Comparison of ENCODE assay signal across 6 cellular contexts in the genomic region with DNA sequence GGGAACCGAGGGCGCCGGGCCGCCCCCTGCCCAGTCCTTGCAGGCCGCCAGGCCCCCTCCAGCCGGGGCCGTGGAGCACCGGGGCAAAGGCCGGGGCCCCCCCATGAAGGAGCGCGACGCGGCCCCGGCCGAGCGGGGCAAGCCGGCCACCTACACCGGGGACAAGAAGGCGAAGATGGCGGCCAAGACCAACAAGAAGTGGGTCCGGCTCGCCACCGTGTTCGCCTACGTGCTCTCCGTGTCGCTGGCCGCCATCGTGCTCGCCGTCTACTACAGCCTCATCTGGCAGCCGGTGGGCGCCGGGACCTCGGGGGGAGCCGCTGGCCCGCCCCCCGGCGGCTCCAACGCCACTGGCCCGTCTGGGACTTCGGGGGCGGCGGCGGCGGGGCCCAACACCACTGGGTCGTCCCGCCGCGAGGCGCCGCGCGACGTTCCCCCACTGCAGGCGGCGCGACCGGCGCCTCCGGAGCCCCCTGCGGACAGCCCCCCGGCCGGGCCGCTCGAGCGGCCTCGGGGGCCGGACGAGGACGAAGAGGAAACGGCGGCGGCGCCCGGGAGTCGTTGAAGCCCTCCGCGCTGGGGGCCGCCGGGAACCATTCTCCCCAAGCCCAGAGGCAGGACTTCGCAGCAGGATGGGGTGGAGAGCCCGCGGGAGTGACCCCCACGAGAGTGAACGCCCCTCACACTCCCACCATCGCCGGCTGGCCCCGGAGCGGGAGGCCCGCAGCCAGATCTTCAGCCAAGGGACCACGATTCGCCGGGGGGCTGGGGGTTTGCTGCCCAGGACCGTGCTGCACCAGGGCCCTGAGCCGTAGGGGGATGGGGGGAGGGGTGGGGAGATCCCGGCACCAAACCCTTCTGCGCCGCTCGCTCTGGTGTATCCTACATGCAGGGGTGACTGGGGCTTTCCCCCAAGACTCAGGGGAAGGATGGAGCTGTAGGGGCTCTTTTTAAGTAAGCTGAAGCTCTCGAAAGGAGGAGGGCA. TPM values are rescaled to one million over a fixed set of nuclear protein-coding genes. Genes with fewer than 3 reads are reported as not detected.
DNase-seq lines count a peak whose midpoint lies in the region; ATAC-seq and FAIRE-seq lines count a peak whose summit lies in the region.

No MANE protein-coding gene starts in this region.

- POLR2A ChIA-PET in CD8-positive, alpha-beta memory T cell (lab: Charles Lee) = interaction anchor here (0.8 to 2.3 kb wide), 3 partner anchors 11 to 16 kb away, joined by 3 to 20 read pairs (median 7); partner anchors contain the start of gene PLCB2

- no peaks in the 10 kb centered on the region for H3K36me3 Mint-ChIP-seq in CD8-positive, alpha-beta memory T cell
- peaks cover 3% of the 10 kb centered on the region for H3K36me3 Mint-ChIP-seq in activated naive CD8-positive, alpha-beta T cell

- H3K4me1 ChIP-seq in CD8-positive, alpha-beta memory T cell (ENCODE audit: insufficient read depth, low read length) = peaks cover 23% of the 10 kb centered on the region

- no peaks in the 10 kb centered on the region for H3K27me3 ChIP-seq in CD8-positive, alpha-beta memory T cell (ENCODE audit: insufficient read depth, low read length, poor library complexity, severe bottlenecking)

- peak in 2 of 5 donors; percentile 32 to 54 for DNase-seq in CD8-positive, alpha-beta memory T cell
- DNase-seq in mesenteric fat pad (ENCODE audit: low spot score) = peak; percentile 90
- DNase-seq in RCC 7860 (ENCODE audit: low spot score) = no peak

- no peak for FAIRE-seq in RCC 7860 (lab: Jason Lieb, UNC)

- H3K27ac ChIP-seq in CD8-positive, alpha-beta memory T cell (ENCODE audit: low read depth, low read length) = peak overlapping the region; percentile 39

- peak; percentile 9 for ATAC-seq in HG02759 (IDR thresholded peaks at IDR 0.05; ENCODE audit: unreplicated experiment)
- ATAC-seq in HG02884 (IDR thresholded peaks at IDR 0.05; ENCODE audit: unreplicated experiment) = no peak

- peak overlapping the region in 5 of 8 donors; percentile 21 to 81 (median 57) for H3K27ac Mint-ChIP-seq in CD8-positive, alpha-beta memory T cell
- no peak overlapping the region for H3K27ac Mint-ChIP-seq in activated naive CD8-positive, alpha-beta T cell

- CTCF ChIA-PET in CD8-positive, alpha-beta memory T cell (lab: Charles Lee) = interaction anchor here (0.9 to 9.4 kb wide), 9 partner anchors 9 to 45 kb away, joined by 3 to 90 read pairs (median 8); partner anchors contain the start of genes CCDC9B and PLCB2

- H3K27me3 Mint-ChIP-seq in CD8-positive, alpha-beta memory T cell = peaks cover 0 to 3% of the 10 kb centered on the region in 2 donors
- H3K27me3 Mint-ChIP-seq in activated naive CD8-positive, alpha-beta T cell = no peaks in the 10 kb centered on the region

- H3K4me3 ChIP-seq in CD8-positive, alpha-beta memory T cell (ENCODE audit: low read length) = peak overlapping the region; percentile 26

- no peaks in the 10 kb centered on the region for H3K9me3 ChIP-seq in CD8-positive, alpha-beta memory T cell (ENCODE audit: low read length)

- no peaks in the 10 kb centered on the region for H3K9me3 Mint-ChIP-seq in CD8-positive, alpha-beta memory T cell
- H3K9me3 Mint-ChIP-seq in activated naive CD8-positive, alpha-beta T cell (ENCODE audit: low read depth) = no peaks in the 10 kb centered on the region

- H3K4me1 Mint-ChIP-seq in CD8-positive, alpha-beta memory T cell = peaks cover 22 to 42% (median 29%) of the 10 kb centered on the region in 3 donors
- H3K4me1 Mint-ChIP-seq in activated naive CD8-positive, alpha-beta T cell (ENCODE audit: low read depth) = peaks cover 27% of the 10 kb centered on the region

- H3K4me3 Mint-ChIP-seq in CD8-positive, alpha-beta memory T cell = peak overlapping the region; percentile 79 to 90 (median 85)
- peak overlapping the region; percentile 87 for H3K4me3 Mint-ChIP-seq in activated naive CD8-positive, alpha-beta T cell

- no peaks in the 10 kb centered on the region for H3K36me3 ChIP-seq in CD8-positive, alpha-beta memory T cell (ENCODE audit: insufficient read depth, low read length)

RNA-seq across cellular contexts. Expression of gene INAFM2, which starts 0.8 kb away (rescaled TPM):
- 10 to 100 TPM; 13.5 to 15.3 TPM for total RNA-seq in CD8-positive, alpha-beta memory T cell
- polyA plus RNA-seq in CD8-positive, alpha-beta memory T cell = 2.7 TPM
- 27.9 TPM for total RNA-seq in mesenteric fat pad

RNA-seq across cellular contexts. Expression of gene CCDC9B, which starts 16.5 kb away (rescaled TPM):
- total RNA-seq in CD8-positive, alpha-beta memory T cell = under 1 TPM; 0.39 to 0.47 TPM
- 0.08 TPM for polyA plus RNA-seq in CD8-positive, alpha-beta memory T cell
- total RNA-seq in mesenteric fat pad = 10.6 TPM

RNA-seq across cellular contexts. Expression of gene PLCB2, which starts 16.5 kb away (rescaled TPM):
- total RNA-seq in CD8-positive, alpha-beta memory T cell = 10 to 100 TPM; 57.3 to 57.7 TPM
- polyA plus RNA-seq in CD8-positive, alpha-beta memory T cell = 34.8 TPM
- total RNA-seq in mesenteric fat pad = 31.9 TPM

RNA-seq across cellular contexts. Expression of gene PHGR1, which starts 26.6 kb away (rescaled TPM):
- not detected for total RNA-seq in CD8-positive, alpha-beta memory T cell
- polyA plus RNA-seq in CD8-positive, alpha-beta memory T cell = not detected
- 2.7 TPM for total RNA-seq in mesenteric fat pad

RNA-seq across cellular contexts. Expression of gene DISP2, which starts 33.8 kb away (rescaled TPM):
- 1 to 10 TPM in 1 of 2 experiments, under 1 TPM in 1; 0.18 to 1.1 TPM for total RNA-seq in CD8-positive, alpha-beta memory T cell
- 1.1 TPM for polyA plus RNA-seq in CD8-positive, alpha-beta memory T cell
- total RNA-seq in mesenteric fat pad = 0.26 TPM
